ENCODE assay signal across 8 cellular contexts in the genomic region with DNA sequence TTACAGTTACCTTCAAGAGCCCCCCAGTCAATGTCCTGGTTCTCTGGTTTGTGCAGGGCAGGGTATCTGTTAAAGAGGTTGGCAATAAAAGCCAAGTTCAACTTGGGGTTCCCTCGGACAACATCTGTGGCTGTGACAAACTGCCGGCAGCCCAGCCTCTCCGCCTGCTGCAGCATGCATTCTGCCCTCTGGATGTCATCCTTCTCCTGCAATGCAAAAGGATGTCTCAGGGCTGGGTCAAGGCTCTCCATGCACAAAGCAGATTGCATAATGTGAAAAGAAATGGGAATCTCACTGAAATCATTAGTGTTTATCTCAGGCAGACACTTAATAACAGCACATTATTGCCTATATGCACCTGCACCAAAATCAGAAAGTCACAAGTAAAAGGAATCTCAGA. TPM values are rescaled to one million over a fixed set of nuclear protein-coding genes. Genes with fewer than 3 reads are reported as not detected.
A peak's percentile ranks its signal among the peaks of the same experiment; 100 is the strongest.
DNase-seq lines count a peak whose midpoint lies in the region; ATAC-seq and TF ChIP-seq lines count a peak whose summit lies in the region.

No MANE protein-coding gene starts in this region.

- no peaks in the 10 kb centered on the region for H3K79me1 ChIP-seq in mesendoderm (ENCODE audit: low read length)

- no peaks in the 10 kb centered on the region for H3K79me2 ChIP-seq in mesendoderm (ENCODE audit: control insufficient read depth, insufficient read depth, low read length)

- H3K4me1 Mint-ChIP-seq in CD8-positive, alpha-beta memory T cell, result peaks cover 23 to 44% (median 38%) of the 10 kb centered on the region in 3 donors
- peaks cover 23% of the 10 kb centered on the region for H3K4me1 Mint-ChIP-seq in activated T-helper 2 cell treated with anti-CD3 and anti-CD28 coated beads, Interferon-gamma antibody, Interleukin-2, Interleukin-4, amounts not matched to agents 10 μg/mL and 5 μg/mL and 100 μg/mL, durations not matched to agents 14 hours and 24 hours and 36 hours (ENCODE audit: low read depth)

- H3K27ac Mint-ChIP-seq in CD8-positive, alpha-beta memory T cell, result peak overlapping the region in 5 of 8 donors; percentile 12 to 84 (median 43)
- H3K27ac Mint-ChIP-seq in activated T-helper 2 cell treated with anti-CD3 and anti-CD28 coated beads, Interferon-gamma antibody, Interleukin-2, Interleukin-4, amounts not matched to agents 10 μg/mL and 5 μg/mL and 100 μg/mL, durations not matched to agents 14 hours and 24 hours and 36 hours, result no peak overlapping the region

- H3K4me1 ChIP-seq in CD8-positive, alpha-beta memory T cell (ENCODE audit: insufficient read depth, low read length), result no peaks in the 10 kb centered on the region
- no peaks in the 10 kb centered on the region for H3K4me1 ChIP-seq in mesendoderm (ENCODE audit: control insufficient read depth, low read depth, low read length)

- no peaks in the 10 kb centered on the region for H3K9me3 ChIP-seq in CD8-positive, alpha-beta memory T cell (ENCODE audit: low read length)

- CTCF ChIA-PET in CD8-positive, alpha-beta memory T cell (lab: Charles Lee), result no interaction called here

- H3K36me3 Mint-ChIP-seq in CD8-positive, alpha-beta memory T cell, result peaks cover 12 to 90% (median 47%) of the 10 kb centered on the region in 3 donors
- peaks cover 83% of the 10 kb centered on the region for H3K36me3 Mint-ChIP-seq in activated T-helper 2 cell treated with anti-CD3 and anti-CD28 coated beads, Interferon-gamma antibody, Interleukin-2, Interleukin-4, amounts not matched to agents 10 μg/mL and 5 μg/mL and 100 μg/mL, durations not matched to agents 14 hours and 24 hours and 36 hours (ENCODE audit: low read depth)

- no peak overlapping the region for H3K27ac ChIP-seq in CD8-positive, alpha-beta memory T cell (ENCODE audit: low read depth, low read length)
- no peak overlapping the region for H3K27ac ChIP-seq in brain microvascular endothelial cell
- H3K27ac ChIP-seq in mesendoderm (ENCODE audit: low read depth, low read length), result no peak overlapping the region

- no peak overlapping the region for H3K23ac ChIP-seq in mesendoderm (ENCODE audit: low read length)

- no peak overlapping the region for H4K5ac ChIP-seq in mesendoderm (ENCODE audit: low read length)

- no peak overlapping the region for H2AK5ac ChIP-seq in mesendoderm (ENCODE audit: low read length)

- H4K8ac ChIP-seq in mesendoderm (ENCODE audit: low read depth, low read length), result no peak overlapping the region

- no peak for ATAC-seq in HG02759 (IDR thresholded peaks at IDR 0.05; ENCODE audit: unreplicated experiment)

- H3K9me3 Mint-ChIP-seq in CD8-positive, alpha-beta memory T cell, result no peaks in the 10 kb centered on the region
- H3K9me3 Mint-ChIP-seq in activated T-helper 2 cell treated with anti-CD3 and anti-CD28 coated beads, Interferon-gamma antibody, Interleukin-2, Interleukin-4, amounts not matched to agents 10 μg/mL and 5 μg/mL and 100 μg/mL, durations not matched to agents 14 hours and 24 hours and 36 hours, result no peaks in the 10 kb centered on the region

- POLR2A ChIA-PET in CD8-positive, alpha-beta memory T cell (lab: Charles Lee), result no interaction called here

- intact Hi-C loops in activated T-helper 2 cell treated with anti-CD3 and anti-CD28 coated beads, Interferon-gamma antibody, Interleukin-2, Interleukin-4, amounts not matched to agents 10 μg/mL and 5 μg/mL and 100 μg/mL, durations not matched to agents 14 hours and 24 hours and 36 hours (cut with micrococcal nuclease), result loop anchor here (5.0 to 10.0 kb wide), 2 partner anchors 35 to 632 kb away; partner anchors contain the start of gene LCP1

- TF ChIP-seq CTCF in brain microvascular endothelial cell (IDR thresholded peaks at IDR 0.05; ENCODE audit: low read depth, low read length, missing control alignments), result peak; percentile 70

- no peaks in the 10 kb centered on the region for H3K27me3 Mint-ChIP-seq in CD8-positive, alpha-beta memory T cell
- no peaks in the 10 kb centered on the region for H3K27me3 Mint-ChIP-seq in activated T-helper 2 cell treated with anti-CD3 and anti-CD28 coated beads, Interferon-gamma antibody, Interleukin-2, Interleukin-4, amounts not matched to agents 10 μg/mL and 5 μg/mL and 100 μg/mL, durations not matched to agents 14 hours and 24 hours and 36 hours (ENCODE audit: low read depth)

- no peak overlapping the region for H3K9ac ChIP-seq in mesendoderm (ENCODE audit: low read length)

- in situ Hi-C loops in brain microvascular endothelial cell (cut with HindIII; ENCODE audit: low pct_ligation_motif_present, low sequenced_read_pairs), result no loop called here

- no peak overlapping the region for H3K4me3 Mint-ChIP-seq in CD8-positive, alpha-beta memory T cell
- no peak overlapping the region for H3K4me3 Mint-ChIP-seq in activated T-helper 2 cell treated with anti-CD3 and anti-CD28 coated beads, Interferon-gamma antibody, Interleukin-2, Interleukin-4, amounts not matched to agents 10 μg/mL and 5 μg/mL and 100 μg/mL, durations not matched to agents 14 hours and 24 hours and 36 hours (ENCODE audit: low read depth)

- no peak overlapping the region for H2BK5ac ChIP-seq in mesendoderm (ENCODE audit: low read length)

- H3K4me2 ChIP-seq in mesendoderm (ENCODE audit: low read length), result no peak overlapping the region

- no peak overlapping the region for H3K4ac ChIP-seq in mesendoderm (ENCODE audit: low read depth, low read length)

- no peak overlapping the region for H3K18ac ChIP-seq in mesendoderm (ENCODE audit: low read length)

- H3K36me3 ChIP-seq in CD8-positive, alpha-beta memory T cell (ENCODE audit: insufficient read depth, low read length), result peaks cover 79% of the 10 kb centered on the region
- H3K36me3 ChIP-seq in brain microvascular endothelial cell (replicated peaks) (no peaks in the 10 kb centered on the region), mesendoderm (ENCODE audit: control insufficient read depth, insufficient read depth, low read length) (no peaks in the 10 kb centered on the region)

- H3K56ac ChIP-seq in mesendoderm (ENCODE audit: low read length), result no peak overlapping the region

- no peak overlapping the region for H3K4me3 ChIP-seq in CD8-positive, alpha-beta memory T cell (ENCODE audit: low read length)
- H3K4me3 ChIP-seq in brain microvascular endothelial cell (ENCODE audit: low read depth, low read length) (no peak overlapping the region), mesendoderm (ENCODE audit: low read length) (no peak overlapping the region)

- H2BK120ac ChIP-seq in mesendoderm (ENCODE audit: low read depth, low read length), result no peak overlapping the region

- H2BK15ac ChIP-seq in mesendoderm (replicated peaks; ENCODE audit: low read depth), result no peak overlapping the region

- no peak for DNase-seq in CD8-positive, alpha-beta memory T cell
- DNase-seq in HT-29 (ENCODE audit: low spot score) (peak; percentile 31), brain microvascular endothelial cell (peak; percentile 22), mesendoderm (peak; percentile 62)
- no peak for DNase-seq in activated CD8-positive, alpha-beta memory T cell treated with anti-CD3 and anti-CD28 coated beads for 24 hours
- DNase-seq in activated naive CD4-positive, alpha-beta T cell treated with Interleukin-2 at 50 U/mL for 16 hours, result no peak
- no peak for DNase-seq in activated T-helper 2 cell treated with anti-CD3 and anti-CD28 coated beads, Interferon-gamma antibody, Interleukin-2, Interleukin-4, amounts not matched to agents 10 μg/mL and 5 μg/mL and 100 μg/mL, durations not matched to agents 14 hours and 24 hours and 36 hours (ENCODE audit: low spot score)

- WGBS in mesendoderm (ENCODE audit: extremely low coverage, insufficient coverage, low lambda C conversion rate), result no CpG with 5 or more reads among the region's 3 CpGs

- no peaks in the 10 kb centered on the region for H3K27me3 ChIP-seq in CD8-positive, alpha-beta memory T cell (ENCODE audit: insufficient read depth, low read length, poor library complexity, severe bottlenecking)
- H3K27me3 ChIP-seq in brain microvascular endothelial cell (replicated peaks) (no peaks in the 10 kb centered on the region), mesendoderm (ENCODE audit: insufficient read depth, low read length, poor library complexity) (no peaks in the 10 kb centered on the region)

RNA-seq across cellular contexts. Expression of gene LCP1, which starts 35.1 kb away (rescaled TPM):
- total RNA-seq in CD8-positive, alpha-beta memory T cell, result 100 to 1,000 TPM; 838 to 869 TPM
- 1,545 TPM for polyA plus RNA-seq in CD8-positive, alpha-beta memory T cell
- not detected in 2 replicates for total RNA-seq in HT-29 (2014; rRNA removed; shearing (Covaris generic))
- 20.9 TPM for polyA plus RNA-seq in mesendoderm (2013, experiment 1 of 2)
- polyA plus RNA-seq in mesendoderm (2013, experiment 2 of 2), result 22.8 TPM
- total RNA-seq in activated T-helper 2 cell treated with anti-CD3 and anti-CD28 coated beads, Interferon-gamma antibody, Interleukin-2, Interleukin-4, amounts not matched to agents 10 μg/mL and 5 μg/mL and 100 μg/mL, durations not matched to agents 14 hours and 24 hours and 36 hours, result 738 and 741 TPM in 2 replicates

RNA-seq across cellular contexts. Expression of gene CPB2, which starts 42.1 kb away (rescaled TPM):
- not detected for total RNA-seq in CD8-positive, alpha-beta memory T cell
- not detected for polyA plus RNA-seq in CD8-positive, alpha-beta memory T cell
- not detected in 2 replicates for total RNA-seq in HT-29 (2014; rRNA removed; shearing (Covaris generic))
- not detected for polyA plus RNA-seq in mesendoderm (2013, experiment 1 of 2)
- polyA plus RNA-seq in mesendoderm (2013, experiment 2 of 2), result not detected
- total RNA-seq in activated T-helper 2 cell treated with anti-CD3 and anti-CD28 coated beads, Interferon-gamma antibody, Interleukin-2, Interleukin-4, amounts not matched to agents 10 μg/mL and 5 μg/mL and 100 μg/mL, durations not matched to agents 14 hours and 24 hours and 36 hours, result not detected in 2 replicates

Comparison
In these comparisons a context has a peak if more than half of its experiments do, and no peak if none do; other contexts are left out.
1. DNase-seq: peak in HT-29 (single experiment), brain microvascular endothelial cell (single experiment) and mesendoderm (single experiment); none in CD8-positive, alpha-beta memory T cell (0 of 5), activated CD8-positive, alpha-beta memory T cell treated with anti-CD3 and anti-CD28 coated beads for 24 hours (single experiment), activated naive CD4-positive, alpha-beta T cell treated with Interleukin-2 at 50 U/mL for 16 hours (single experiment) and activated T-helper 2 cell treated with anti-CD3 and anti-CD28 coated beads, Interferon-gamma antibody, Interleukin-2, Interleukin-4, amounts not matched to agents 10 μg/mL and 5 μg/mL and 100 μg/mL, durations not matched to agents 14 hours and 24 hours and 36 hours (single experiment).
2. RNA of gene LCP1, which starts 35.1 kb away (total RNA-seq): 838 to 869 TPM in CD8-positive, alpha-beta memory T cell and 738 to 741 TPM in activated T-helper 2 cell treated with anti-CD3 and anti-CD28 coated beads, Interferon-gamma antibody, Interleukin-2, Interleukin-4, amounts not matched to agents 10 μg/mL and 5 μg/mL and 100 μg/mL, durations not matched to agents 14 hours and 24 hours and 36 hours; not detected in HT-29; every median in the first group is over 100 times any median in the second.